In the genomic region with DNA sequence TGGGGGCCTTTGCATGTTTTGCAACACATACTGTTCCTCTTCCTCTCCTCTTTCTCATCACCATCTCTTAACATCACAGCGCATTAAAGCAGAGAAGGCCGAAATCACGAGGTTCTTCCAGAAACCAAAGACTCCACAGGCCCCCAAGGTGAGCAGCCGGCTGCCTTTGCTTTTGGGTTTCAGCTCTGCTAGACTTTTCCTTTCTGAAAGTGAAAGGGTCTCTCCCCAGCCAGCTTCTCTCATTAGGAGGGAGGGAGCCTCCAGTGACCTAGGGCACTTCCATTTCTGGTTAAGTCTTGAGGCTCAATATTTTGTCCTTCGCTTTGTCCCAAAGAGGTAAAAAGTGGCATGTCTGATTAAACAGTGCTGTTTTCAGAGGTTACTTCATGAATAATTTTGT, we compare ENCODE assay signal across 21 cellular contexts.
"Had no signal": no experiment of that assay in that cellular context is flagged by ENCODE, and none has a peak within 500 bp of the region (broad histone marks: within the 10 kb centered on the region; RNA-seq: fewer than 3 reads in every experiment).

No MANE protein-coding gene starts in this region.

- H3K9me3 ChIP-seq: adrenal gland, MG63 had no signal

- H3K27ac Mint-ChIP-seq: activated naive CD8-positive, alpha-beta T cell; activated T-cell treated with anti-CD3 and anti-CD28 coated beads, Interleukin-2, amount 50 U/mL, for 72 hours; activated T-helper 2 cell treated with anti-CD3 and anti-CD28 coated beads, Interferon-gamma antibody, Interleukin-2, Interleukin-4, amounts not matched to agents 10 μg/mL and 5 μg/mL and 100 μg/mL, durations not matched to agents 14 hours and 24 hours and 36 hours; T-helper 17 cell had no signal

- DNase-seq: activated CD4-positive, alpha-beta T cell treated with anti-CD3 and anti-CD28 coated beads, Interleukin-2, amount 50 U/mL, for 48 hours; activated CD4-positive, CD25-positive, alpha-beta regulatory T cell; activated CD8-positive, alpha-beta memory T cell treated with anti-CD3 and anti-CD28 coated beads for 24 hours; activated gamma-delta T cell treated with Interleukin-2 at 50 U/mL for 16 hours; activated T-cell treated with anti-CD3 and anti-CD28 coated beads, Interleukin-2, amount 50 U/mL, for 72 hours; adrenal gland; anterior cingulate cortex; cerebellar nuclear complex; MG63; NCI-H1105; NCI-H1436; NCI-H187; NCI-H2081; NCI-H446; NCI-H524; PC-3; SHP77 treated with DMSO at 0.1 percent for 48 hours; T-helper 17 cell; T-helper 9 cell had no signal

- H3K4me1 Mint-ChIP-seq: T-helper 17 cell had no signal

- H3K27me3 Mint-ChIP-seq: activated naive CD8-positive, alpha-beta T cell; T-helper 17 cell had no signal

- ATAC-seq: activated T-cell treated with anti-CD3 and anti-CD28 coated beads, Interleukin-2, amount 50 U/mL, for 72 hours; PC-3; T-helper 17 cell had no signal

- H3K27me3 ChIP-seq: adrenal gland, MG63 had no signal

- H3K4me3 Mint-ChIP-seq: activated naive CD8-positive, alpha-beta T cell; activated T-cell treated with anti-CD3 and anti-CD28 coated beads, Interleukin-2, amount 50 U/mL, for 72 hours; T-helper 17 cell had no signal

- H3K4me1 ChIP-seq: adrenal gland had no signal

- H3K27ac ChIP-seq: adrenal gland had no signal

- H3K36me3 ChIP-seq: adrenal gland had no signal

- H3K9me3 Mint-ChIP-seq: activated T-cell treated with anti-CD3 and anti-CD28 coated beads, Interleukin-2, amount 50 U/mL, for 72 hours; activated T-helper 2 cell treated with anti-CD3 and anti-CD28 coated beads, Interferon-gamma antibody, Interleukin-2, Interleukin-4, amounts not matched to agents 10 μg/mL and 5 μg/mL and 100 μg/mL, durations not matched to agents 14 hours and 24 hours and 36 hours had no signal

- H3K4me3 ChIP-seq: adrenal gland, MG63 had no signal
